13 cellular contexts compared by ENCODE assay signal in the genomic region with DNA sequence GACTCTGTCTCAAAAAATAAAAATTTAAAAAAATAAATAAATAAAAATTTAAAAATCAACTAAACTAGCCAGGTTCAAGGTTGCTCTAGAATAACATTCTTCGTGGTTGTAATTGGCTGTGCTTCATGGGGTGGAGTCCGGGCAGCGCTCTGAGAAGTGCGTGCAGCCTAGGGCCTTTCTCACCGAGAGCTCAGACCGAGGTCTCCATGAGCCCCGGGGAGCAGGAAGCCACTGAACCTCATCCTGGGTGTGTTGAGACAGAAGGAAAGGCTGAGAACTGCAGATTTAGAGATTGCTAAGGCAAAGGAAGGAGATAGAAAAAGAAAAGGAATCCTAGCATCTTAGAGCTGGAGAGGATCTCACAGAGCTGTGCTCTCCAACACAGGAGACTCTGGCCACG. TPM values are rescaled to one million over a fixed set of nuclear protein-coding genes. Genes with fewer than 3 reads are reported as not detected.
DNase-seq lines count a peak whose midpoint lies in the region; ATAC-seq and TF ChIP-seq lines count a peak whose summit lies in the region.
"Had no signal": no experiment of that assay in that cellular context is flagged by ENCODE, and none has a peak within 500 bp of the region (broad histone marks: within the 10 kb centered on the region; RNA-seq: fewer than 3 reads in every experiment).

No MANE protein-coding gene starts in this region.

- H3K4me1 Mint-ChIP-seq in CD4-positive, alpha-beta T cell (ENCODE audit: low read depth): peaks cover 44% of the 10 kb centered on the region
- peaks cover 31% of the 10 kb centered on the region for H3K4me1 Mint-ChIP-seq in T-helper 2 cell treated with Interferon-gamma antibody and Interleukin-4, amounts not matched to agents 5 μg/mL and 100 μg/mL, for 36 hours (ENCODE audit: low read depth)

- no peak for TF ChIP-seq CTCF in CD4-positive, alpha-beta T cell (IDR thresholded peaks at IDR 0.05)
- no peak for TF ChIP-seq CTCF in ovary (IDR thresholded peaks at IDR 0.05)

- intact Hi-C loops in CD4-positive, alpha-beta T cell (cut with DNase I, micrococcal nuclease): loop anchor here (2.0 to 10.0 kb wide), 4 partner anchors 14 to 110 kb away; a partner anchor contains a TSS
- intact Hi-C loops in ovary (cut with DNase I): loop anchor here in 2 of 4 donors (10.0 kb wide), 3 partner anchors 50 to 110 kb away; a partner anchor contains a TSS

- peak; percentile 86 for ATAC-seq in CD4-positive, alpha-beta T cell (ENCODE audit: poor library complexity)
- ATAC-seq in HG03108 (IDR thresholded peaks at IDR 0.05; ENCODE audit: unreplicated experiment): no peak
- ATAC-seq: lower lobe of right lung had no signal

- no peak overlapping the region for H3K27ac ChIP-seq in CD4-positive, alpha-beta T cell (ENCODE audit: low read depth, low read length)
- peak overlapping the region in 1 of 2 donors; percentile 74 for H3K27ac ChIP-seq in ovary
- H3K27ac ChIP-seq: cardiac muscle cell, lower lobe of right lung, pancreas had no signal

- TF ChIP-seq POLR2A in ovary (IDR thresholded peaks at IDR 0.05): no peak

- H3K4me3 ChIP-seq in ovary: no peak overlapping the region
- H3K4me3 ChIP-seq: cardiac muscle cell, lower lobe of right lung, pancreas had no signal

- H3K4me3 Mint-ChIP-seq in CD4-positive, alpha-beta T cell: peak overlapping the region; percentile 70
- peak overlapping the region; percentile 77 for H3K4me3 Mint-ChIP-seq in T-helper 2 cell treated with Interferon-gamma antibody and Interleukin-4, amounts not matched to agents 5 μg/mL and 100 μg/mL, for 36 hours

- H3K4me1 ChIP-seq in ovary (ENCODE audit: insufficient read depth): peaks cover 5% of the 10 kb centered on the region

- POLR2A ChIA-PET in CD4-positive, alpha-beta T cell (lab: Charles Lee): interaction anchor here (0.6 to 2.2 kb wide), 11 partner anchors 11 to 922 kb away, joined by 3 to 43 read pairs (median 6); a partner anchor contains a TSS

- H3K36me3 Mint-ChIP-seq in CD4-positive, alpha-beta T cell (ENCODE audit: low read depth): peaks cover 41% of the 10 kb centered on the region
- H3K36me3 Mint-ChIP-seq in T-helper 2 cell treated with Interferon-gamma antibody and Interleukin-4, amounts not matched to agents 5 μg/mL and 100 μg/mL, for 36 hours (ENCODE audit: low read depth): peaks cover 51% of the 10 kb centered on the region

- DNase-seq in CD4-positive, alpha-beta T cell: peak in 8 of 10 experiments; percentile 36 to 60 (median 52)
- DNase-seq in T-helper 2 cell treated with Interferon-gamma antibody and Interleukin-4, amounts not matched to agents 5 μg/mL and 100 μg/mL, for 36 hours (ENCODE audit: low spot score): peak; percentile 41
- DNase-seq in activated effector memory CD4-positive, alpha-beta T cell treated with anti-CD3 and anti-CD28 coated beads, Interleukin-2, amount 50 U/mL, for 16 hours: peak; percentile 76
- DNase-seq in ovary (peak in 4 of 5 donors; percentile 49 to 76 (median 66)), cerebellar nuclear complex (lab: John Stamatoyannopoulos, UW) (no peak), NCI-H1436 treated with DMSO at 0.1 percent for 48 hours (lab: John Stamatoyannopoulos, UW) (no peak)
- no peak for DNase-seq in effector CD4-positive, alpha-beta T cell
- DNase-seq: C1 segment of cervical spinal cord, HCEC 1CT, lower lobe of right lung had no signal

- CTCF ChIA-PET in CD4-positive, alpha-beta T cell (lab: Charles Lee): interaction anchor here (0.6 to 2.0 kb wide), 4 partner anchors 9 to 459 kb away, joined by 3 to 6 read pairs (median 4); no protein-coding TSS in a partner anchor

- no peaks in the 10 kb centered on the region for H3K9me3 Mint-ChIP-seq in CD4-positive, alpha-beta T cell
- no peaks in the 10 kb centered on the region for H3K9me3 Mint-ChIP-seq in T-helper 2 cell treated with Interferon-gamma antibody and Interleukin-4, amounts not matched to agents 5 μg/mL and 100 μg/mL, for 36 hours

- no peaks in the 10 kb centered on the region for H3K27me3 Mint-ChIP-seq in CD4-positive, alpha-beta T cell
- H3K27me3 Mint-ChIP-seq in T-helper 2 cell treated with Interferon-gamma antibody and Interleukin-4, amounts not matched to agents 5 μg/mL and 100 μg/mL, for 36 hours (ENCODE audit: low read depth): no peaks in the 10 kb centered on the region

- H3K27me3 ChIP-seq in CD4-positive, alpha-beta T cell (ENCODE audit: control insufficient read depth, insufficient read depth, low read length): no peaks in the 10 kb centered on the region
- H3K27me3 ChIP-seq in ovary: no peaks in the 10 kb centered on the region
- H3K27me3 ChIP-seq: cardiac muscle cell, pancreas had no signal

- 12 to 48% (median 24%) methylated on average over 8 of the region's 8 CpGs for WGBS in ovary, 3 donors

- no peaks in the 10 kb centered on the region for H3K36me3 ChIP-seq in ovary

- no peak for TF ChIP-seq EP300 in ovary (IDR thresholded peaks at IDR 0.05)

- peak overlapping the region; percentile 88 for H3K27ac Mint-ChIP-seq in CD4-positive, alpha-beta T cell
- peak overlapping the region; percentile 96 for H3K27ac Mint-ChIP-seq in T-helper 2 cell treated with Interferon-gamma antibody and Interleukin-4, amounts not matched to agents 5 μg/mL and 100 μg/mL, for 36 hours

- no peaks in the 10 kb centered on the region for H3K9me3 ChIP-seq in CD4-positive, alpha-beta T cell (ENCODE audit: control insufficient read depth, low read length)
- H3K9me3 ChIP-seq in ovary: no peaks in the 10 kb centered on the region
- H3K9me3 ChIP-seq: lower lobe of right lung, pancreas had no signal

RNA-seq across cellular contexts. Expression of a gene that starts 14.7 kb away (rescaled TPM):
- 10 to 100 TPM; 36.2 to 37.4 TPM for total RNA-seq in CD4-positive, alpha-beta T cell
- 10 to 100 TPM; 17.8 to 46.7 (median 24.5) TPM for total RNA-seq in ovary
- 10 to 100 TPM; 26.6 to 44.5 TPM for polyA plus RNA-seq in ovary

Comparison
In these comparisons a context has a peak if more than half of its experiments do, and no peak if none do; other contexts are left out.
1. DNase-seq: peak in CD4-positive, alpha-beta T cell (8 of 10), T-helper 2 cell treated with Interferon-gamma antibody and Interleukin-4, amounts not matched to agents 5 μg/mL and 100 μg/mL, for 36 hours (single experiment), activated effector memory CD4-positive, alpha-beta T cell treated with anti-CD3 and anti-CD28 coated beads, Interleukin-2, amount 50 U/mL, for 16 hours (single experiment) and ovary (4 of 5); none in cerebellar nuclear complex (0 of 2), effector CD4-positive, alpha-beta T cell (single experiment) and NCI-H1436 treated with DMSO at 0.1 percent for 48 hours (single experiment).